ENCODE assay signal across 8 cellular contexts in genomic region chr11:10305262-10305963, GRCh38. TPM values are rescaled to one million over a fixed set of nuclear protein-coding genes. Genes with fewer than 3 reads are reported as not detected.
DNase-seq lines count a peak whose midpoint lies in the region; ATAC-seq and TF ChIP-seq lines count a peak whose summit lies in the region.

No MANE protein-coding gene starts in this region.

- TF ChIP-seq RAD21 in neural cell (conservative IDR thresholded peaks at IDR 0.05) = no peak

- H3K4me3 Mint-ChIP-seq in CD4-positive, alpha-beta memory T cell = peak overlapping the region; percentile 77 to 98 (median 96)

- no peak for ATAC-seq in GM19324 (IDR thresholded peaks at IDR 0.05; ENCODE audit: low FRiP score, unreplicated experiment)

- H3K79me2 ChIP-seq in neural cell (replicated peaks; ENCODE audit: insufficient read depth, low read length) = no peaks in the 10 kb centered on the region

- no peak overlapping the region for H2AFZ ChIP-seq in neural cell (ENCODE audit: low read depth, low read length)

- peak in 4 of 5 donors; percentile 25 to 37 (median 32) for DNase-seq in CD4-positive, alpha-beta memory T cell
- DNase-seq in Jurkat, Clone E6-1 (ENCODE audit: low read depth, low spot score) = no peak
- peak; percentile 73 for DNase-seq in activated CD8-positive, alpha-beta memory T cell treated with anti-CD3 and anti-CD28 coated beads for 24 hours
- DNase-seq in fibroblast of villous mesenchyme (ENCODE audit: low read depth) (no peak), SHP77 (lab: John Stamatoyannopoulos, UW) (no peak), kidney glomerular epithelial cell (lab: John Stamatoyannopoulos, UW) (no peak)

- no peak overlapping the region for H3K9ac ChIP-seq in neural cell (ENCODE audit: low read length)

- H3K27me3 Mint-ChIP-seq in CD4-positive, alpha-beta memory T cell = peaks cover 12 to 14% of the 10 kb centered on the region in 2 donors

- peaks cover 0 to 11% of the 10 kb centered on the region in 2 donors for H3K36me3 Mint-ChIP-seq in CD4-positive, alpha-beta memory T cell

- H3K4me3 ChIP-seq in CD4-positive, alpha-beta memory T cell (ENCODE audit: low read length in 2 of 2) = peak overlapping the region; percentile 97 to 99
- peak overlapping the region; percentile 68 for H3K4me3 ChIP-seq in Jurkat, Clone E6-1 (ENCODE audit: low read length)
- peak overlapping the region; percentile 92 for H3K4me3 ChIP-seq in fibroblast of villous mesenchyme (ENCODE audit: low read depth, low read length)
- peak overlapping the region; percentile 64 for H3K4me3 ChIP-seq in neural cell (ENCODE audit: low read length)

- intact Hi-C loops in CD4-positive, alpha-beta memory T cell (cut with micrococcal nuclease) = loop anchor here (10.0 kb wide), 2 partner anchors 51 to 149 kb away; partner anchors contain the start of gene AMPD3

- no peaks in the 10 kb centered on the region for H3K36me3 ChIP-seq in CD4-positive, alpha-beta memory T cell (ENCODE audit: insufficient read depth, low read length)
- no peaks in the 10 kb centered on the region for H3K36me3 ChIP-seq in neural cell (ENCODE audit: insufficient read depth, low read length)

- POLR2A ChIA-PET in CD4-positive, alpha-beta memory T cell (lab: Charles Lee; ENCODE audit: partially characterized antibody) = interaction anchor here (0.9 to 5.0 kb wide), 4 partner anchors 9 to 547 kb away, joined by 3 to 39 read pairs (median 4); partner anchors contain the start of gene SBF2

- H3F3A ChIP-seq in neural cell (ENCODE audit: insufficient read depth, low read length, poor library complexity, severe bottlenecking) = no peaks in the 10 kb centered on the region

- TF ChIP-seq CTCF in fibroblast of villous mesenchyme (IDR thresholded peaks at IDR 0.05; ENCODE audit: insufficient read depth, low read depth, low read length) (no peak), neural cell (IDR thresholded peaks at IDR 0.05; ENCODE audit: poor library complexity, severe bottlenecking) (no peak)

- H3K4me2 ChIP-seq in neural cell (ENCODE audit: low read length) = no peak overlapping the region

- no peak overlapping the region for H3K27ac ChIP-seq in CD4-positive, alpha-beta memory T cell (ENCODE audit: low read depth, low read length)
- no peak overlapping the region for H3K27ac ChIP-seq in neural cell (ENCODE audit: low read length)

- H4K20me1 ChIP-seq in neural cell (ENCODE audit: insufficient read depth) = no peaks in the 10 kb centered on the region

- no peak for TF ChIP-seq EP300 in neural cell (conservative IDR thresholded peaks at IDR 0.05; ENCODE audit: poor library complexity, severe bottlenecking)

- H3K4me1 ChIP-seq in CD4-positive, alpha-beta memory T cell (ENCODE audit: insufficient read depth, low read length) = peaks cover 57% of the 10 kb centered on the region

- H3K27ac Mint-ChIP-seq in CD4-positive, alpha-beta memory T cell = peak overlapping the region in 2 of 7 donors; percentile 46 to 83

- CTCF ChIA-PET in CD4-positive, alpha-beta memory T cell (lab: Charles Lee; ENCODE audit: partially characterized antibody) = interaction anchor here (0.6 to 12.8 kb wide), 11 partner anchors 9 to 550 kb away, joined by 3 to 349 read pairs (median 4); partner anchors contain the start of gene SBF2

- H3K9me3 ChIP-seq in CD4-positive, alpha-beta memory T cell (ENCODE audit: control insufficient read depth in 1 of 2, low read length in 2 of 2) = no peaks in the 10 kb centered on the region
- no peaks in the 10 kb centered on the region for H3K9me3 ChIP-seq in neural cell (ENCODE audit: low read length)

- peaks cover 19% of the 10 kb centered on the region for H3K27me3 ChIP-seq in CD4-positive, alpha-beta memory T cell (ENCODE audit: insufficient read depth, low read length)
- H3K27me3 ChIP-seq in neural cell (ENCODE audit: insufficient read depth, low read depth, low read length) = peaks cover 94% of the 10 kb centered on the region

- H3K9me2 ChIP-seq in neural cell (ENCODE audit: insufficient read depth, low read length) = no peaks in the 10 kb centered on the region

- H3K9me3 Mint-ChIP-seq in CD4-positive, alpha-beta memory T cell = no peaks in the 10 kb centered on the region

- peaks cover 26 to 57% (median 41%) of the 10 kb centered on the region in 4 donors for H3K4me1 Mint-ChIP-seq in CD4-positive, alpha-beta memory T cell

TF ChIP-seq in neural cell, 6 proteins besides CTCF, POLR2A, EP300 and RAD21:
- TF ChIP-seq TAF1 (IDR thresholded peaks at IDR 0.05; ENCODE audit: low read depth) (peak; percentile 32), EZH2 (IDR thresholded peaks at IDR 0.05; ENCODE audit: borderline replicate concordance, insufficient read depth, low read length, poor library complexity, severe bottlenecking) (peak; percentile 46), POLR2AphosphoS5 (IDR thresholded peaks at IDR 0.05) (peak; percentile 19), MXI1 (conservative IDR thresholded peaks at IDR 0.05; ENCODE audit: poor library complexity, severe bottlenecking) (no peak), REST (IDR thresholded peaks at IDR 0.05; ENCODE audit: borderline replicate concordance) (no peak), SMC3 (conservative IDR thresholded peaks at IDR 0.05; ENCODE audit: poor library complexity) (no peak)

RNA-seq across cellular contexts. Expression of gene ADM, which starts 0.5 kb away (rescaled TPM):
- under 1 TPM; 0.49 to 0.53 TPM for total RNA-seq in CD4-positive, alpha-beta memory T cell
- polyA plus RNA-seq in CD4-positive, alpha-beta memory T cell = under 1 TPM in 1 of 2 donors, not detected in 1; 0.31 TPM
- polyA plus RNA-seq in Jurkat, Clone E6-1 (2012; ENCODE audit: insufficient read depth, insufficient read length) = not detected
- total RNA-seq in fibroblast of villous mesenchyme = 536 and 925 TPM in 2 replicates
- polyA plus RNA-seq in neural cell = 0.30 and 1.6 TPM in 2 replicates
- polyA minus RNA-seq in neural cell = not detected in 2 replicates

RNA-seq across cellular contexts. Expression of gene SBF2, which starts 11.4 kb away (rescaled TPM):
- 10 to 100 TPM; 13.8 to 15.4 TPM for total RNA-seq in CD4-positive, alpha-beta memory T cell
- 1 to 10 TPM in 1 of 2 donors, under 1 TPM in 1; 0.50 to 6.7 TPM for polyA plus RNA-seq in CD4-positive, alpha-beta memory T cell
- polyA plus RNA-seq in Jurkat, Clone E6-1 (2012; ENCODE audit: insufficient read depth, insufficient read length) = 15.8 TPM
- 35.0 and 41.6 TPM in 2 replicates for total RNA-seq in fibroblast of villous mesenchyme
- 53.4 and 55.3 TPM in 2 replicates for polyA plus RNA-seq in neural cell
- 115 and 141 TPM in 2 replicates for polyA minus RNA-seq in neural cell

Comparison
In these comparisons a context has a peak if more than half of its experiments do, and no peak if none do; other contexts are left out.
1. DNase-seq: peak in CD4-positive, alpha-beta memory T cell (4 of 5) and activated CD8-positive, alpha-beta memory T cell treated with anti-CD3 and anti-CD28 coated beads for 24 hours (single experiment); none in Jurkat, Clone E6-1 (single experiment), fibroblast of villous mesenchyme (single experiment), SHP77 (0 of 2) and kidney glomerular epithelial cell (single experiment).
2. RNA of gene ADM, which starts 0.5 kb away (total RNA-seq): 536 to 925 TPM in fibroblast of villous mesenchyme; 0.49 to 0.53 TPM in CD4-positive, alpha-beta memory T cell; every median in the first group is over 100 times any median in the second.
3. Peak in every context shown above with its lines, with median percentiles within 50 percentile points of each other: H3K4me3 ChIP-seq.